17 cellular contexts compared by ENCODE assay signal in the genomic region with DNA sequence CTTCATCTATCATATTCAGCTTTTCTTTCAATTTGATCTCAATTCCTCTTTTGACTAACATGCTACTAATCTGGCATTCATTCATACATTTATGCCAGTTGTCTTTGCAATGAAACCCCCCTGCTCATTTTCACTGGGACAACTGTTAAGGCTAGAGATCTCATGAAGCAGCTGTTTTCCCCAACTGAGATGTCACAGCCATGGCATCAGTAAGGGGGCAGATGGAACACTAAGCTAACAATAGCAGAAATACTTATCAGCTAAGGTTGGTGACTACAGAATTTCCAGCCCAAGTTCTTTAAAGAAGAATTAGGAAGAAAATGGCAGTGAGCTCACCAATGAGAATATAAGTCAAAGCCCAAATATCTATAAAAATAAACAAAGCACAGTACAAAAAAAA. TPM values are rescaled to one million over a fixed set of nuclear protein-coding genes. Genes with fewer than 3 reads are reported as not detected.
DNase-seq lines count a peak whose midpoint lies in the region; ATAC-seq and TF ChIP-seq lines count a peak whose summit lies in the region.
"Had no signal": no experiment of that assay in that cellular context is flagged by ENCODE, and none has a peak within 500 bp of the region (broad histone marks: within the 10 kb centered on the region; RNA-seq: fewer than 3 reads in every experiment).

No MANE protein-coding gene starts in this region.

- H3K4me3 Mint-ChIP-seq in T-helper 17 cell = peak overlapping the region; percentile 56
- no peak overlapping the region for H3K4me3 Mint-ChIP-seq in stimulated activated naive B cell treated with anti-CD40 and anti-IgM and Interleukin-4, amounts not matched to agents 10 μg/mL and 1 μg/mL and 100 μg/mL, for 72 hours
- H3K4me3 Mint-ChIP-seq: CD8-positive, alpha-beta T cell; HFFc6 had no signal

- H3K36me3 Mint-ChIP-seq in T-helper 17 cell (ENCODE audit: low read depth) = peaks cover 2% of the 10 kb centered on the region
- peaks cover 13 to 38% of the 10 kb centered on the region in 2 donors for H3K36me3 Mint-ChIP-seq in stimulated activated naive B cell treated with anti-CD40 and anti-IgM and Interleukin-4, amounts not matched to agents 10 μg/mL and 1 μg/mL and 100 μg/mL, for 72 hours

- TF ChIP-seq CTCF in left ventricle myocardium inferior (IDR thresholded peaks at IDR 0.05; ENCODE audit: borderline replicate concordance) = no peak
- TF ChIP-seq CTCF in foreskin fibroblast (IDR thresholded peaks at IDR 0.05; ENCODE audit: low read depth, low read length) = no peak

- no peaks in the 10 kb centered on the region for H3K9me3 Mint-ChIP-seq in stimulated activated naive B cell treated with anti-CD40 and anti-IgM and Interleukin-4, amounts not matched to agents 10 μg/mL and 1 μg/mL and 100 μg/mL, for 72 hours
- H3K9me3 Mint-ChIP-seq: CD8-positive, alpha-beta T cell; HFFc6 had no signal

- H3K4me1 Mint-ChIP-seq in T-helper 17 cell = peaks cover 19% of the 10 kb centered on the region
- H3K4me1 Mint-ChIP-seq in stimulated activated naive B cell treated with anti-CD40 and anti-IgM and Interleukin-4, amounts not matched to agents 10 μg/mL and 1 μg/mL and 100 μg/mL, for 72 hours = peaks cover 8 to 10% of the 10 kb centered on the region in 2 donors

- H3K27me3 Mint-ChIP-seq in T-helper 17 cell = no peaks in the 10 kb centered on the region
- no peaks in the 10 kb centered on the region for H3K27me3 Mint-ChIP-seq in stimulated activated naive B cell treated with anti-CD40 and anti-IgM and Interleukin-4, amounts not matched to agents 10 μg/mL and 1 μg/mL and 100 μg/mL, for 72 hours

- no peaks in the 10 kb centered on the region for H3K9me3 ChIP-seq in left ventricle myocardium inferior (replicated peaks)
- H3K9me3 ChIP-seq in T-helper 17 cell (ENCODE audit: control insufficient read depth, low read length, poor library complexity, severe bottlenecking) = no peaks in the 10 kb centered on the region
- H3K9me3 ChIP-seq: BE2C, Caco-2 had no signal

- no peaks in the 10 kb centered on the region for H3K27me3 ChIP-seq in left ventricle myocardium inferior (ENCODE audit: low read depth)
- H3K27me3 ChIP-seq: BE2C had no signal

- H3K36me3 ChIP-seq in left ventricle myocardium inferior = peaks cover 67% of the 10 kb centered on the region

- H3K27ac ChIP-seq in left ventricle myocardium inferior (replicated peaks) = no peak overlapping the region
- H3K27ac ChIP-seq: C4-2B had no signal

- intact Hi-C loops in left ventricle myocardium superior (cut with micrococcal nuclease) (no loop called here), left ventricle myocardium inferior (cut with micrococcal nuclease) (no loop called here)

- no peak overlapping the region for H3K27ac Mint-ChIP-seq in T-helper 17 cell
- peak overlapping the region; percentile 62 for H3K27ac Mint-ChIP-seq in stimulated activated naive B cell treated with anti-CD40 and anti-IgM and Interleukin-4, amounts not matched to agents 10 μg/mL and 1 μg/mL and 100 μg/mL, for 72 hours
- H3K27ac Mint-ChIP-seq: CD8-positive, alpha-beta T cell; HFFc6 had no signal

- DNase-seq in left ventricle myocardium superior (no peak), left ventricle myocardium inferior (no peak), T-helper 17 cell (no peak), myocyte (ENCODE audit: low read depth) (peak; percentile 73), foreskin fibroblast (no peak), amygdala (lab: John Stamatoyannopoulos, UW) (no peak), COR-L47 (lab: John Stamatoyannopoulos, UW) (no peak)
- no peak for DNase-seq in stimulated activated naive B cell treated with anti-CD40 and anti-IgM and Interleukin-4, amounts not matched to agents 10 μg/mL and 1 μg/mL and 100 μg/mL, for 72 hours
- DNase-seq: BE2C; Caco-2; CD8-positive, alpha-beta T cell; DND-41; GDM1; HCEC 1CT; HFFc6 had no signal

- no peak overlapping the region for H3K4me3 ChIP-seq in left ventricle myocardium inferior
- H3K4me3 ChIP-seq in foreskin fibroblast (ENCODE audit: low read depth in 1 of 2, low read length in 2 of 2) = no peak overlapping the region

- ATAC-seq in left ventricle myocardium superior = peak; percentile 27
- ATAC-seq in T-helper 17 cell = no peak
- no peak for ATAC-seq in stimulated activated naive B cell treated with anti-CD40 and anti-IgM and Interleukin-4, amounts not matched to agents 10 μg/mL and 1 μg/mL and 100 μg/mL, for 72 hours (replicated peaks)
- ATAC-seq: CD8-positive, alpha-beta T cell; HepG2 had no signal

- peaks cover 14% of the 10 kb centered on the region for H3K4me1 ChIP-seq in left ventricle myocardium inferior
- H3K4me1 ChIP-seq: BE2C, Caco-2 had no signal

RNA-seq across cellular contexts. Expression of gene TMED7, which starts 9.3 kb away (rescaled TPM):
- total RNA-seq in left ventricle myocardium superior (66.7 TPM), left ventricle myocardium inferior (77.5 TPM), T-helper 17 cell (10 to 100 TPM; 49.0 to 53.7 TPM), myocyte (120 and 140 TPM in 2 replicates)
- 56.0 TPM for polyA plus RNA-seq in myocyte (2012)

RNA-seq across cellular contexts. Expression of gene TICAM2, which starts 14.2 kb away (rescaled TPM):
- total RNA-seq in left ventricle myocardium superior (3.0 TPM), left ventricle myocardium inferior (2.3 TPM), T-helper 17 cell (under 1 TPM; 0.52 to 0.90 TPM), myocyte (1.2 and 4.0 TPM in 2 replicates)
- 1.8 TPM for polyA plus RNA-seq in myocyte (2012)
- polyA plus RNA-seq: HepG2 had no signal
